8 cellular contexts compared by ENCODE assay signal in genomic region chr6:41505084-41506049, GRCh38. TPM values are rescaled to one million over a fixed set of nuclear protein-coding genes. Genes with fewer than 3 reads are reported as not detected.
DNase-seq lines count a peak whose midpoint lies in the region; ATAC-seq and TF ChIP-seq lines count a peak whose summit lies in the region.

No MANE protein-coding gene starts in this region.

- peak overlapping the region; percentile 38 for H3K9ac ChIP-seq in mesendoderm (ENCODE audit: low read length)

- H3K79me2 ChIP-seq in PC-9 (ENCODE audit: low read depth) (no peaks in the 10 kb centered on the region), mesendoderm (ENCODE audit: control insufficient read depth, insufficient read depth, low read length) (no peaks in the 10 kb centered on the region)

- no peak overlapping the region for H2BK120ac ChIP-seq in mesendoderm (ENCODE audit: low read depth, low read length)

- no TSS peak for BruUV-seq in PC-9 (replicated peaks; lab: Mats Ljungman, UMichigan)

- WGBS in mesendoderm (ENCODE audit: extremely low coverage, insufficient coverage, low lambda C conversion rate) = no CpG with 5 or more reads among the region's 62 CpGs

- no peaks in the 10 kb centered on the region for H3F3A ChIP-seq in PC-9 (ENCODE audit: insufficient read depth, low read depth)

- no peak overlapping the region for H2BK5ac ChIP-seq in mesendoderm (ENCODE audit: low read length)

- H3K18ac ChIP-seq in mesendoderm (ENCODE audit: low read length) = peak overlapping the region; percentile 31

- H3K4me1 ChIP-seq in PC-9 (replicated peaks; ENCODE audit: insufficient read depth) (0 out of 2 replicates have a peak, but pooled peaks cover 6% of the 10 kb centered on the region), mesendoderm (ENCODE audit: control insufficient read depth, low read depth, low read length) (peaks cover 6% of the 10 kb centered on the region), thoracic aorta (ENCODE audit: control insufficient read depth in 1 of 2, low read depth in 2 of 2) (peaks cover 14 to 25% of the 10 kb centered on the region in 2 donors)

- no peak overlapping the region for H2AK5ac ChIP-seq in mesendoderm (ENCODE audit: low read length)

- H3K56ac ChIP-seq in mesendoderm (ENCODE audit: low read length) = peak overlapping the region; percentile 38

- ATAC-seq in GM21390 (IDR thresholded peaks at IDR 0.05; ENCODE audit: unreplicated experiment) (peak; percentile 60), thoracic aorta (ENCODE audit: insufficient number of reproducible peaks, low FRiP score, low read depth) (peak; percentile 74), HG03196 (IDR thresholded peaks at IDR 0.05; ENCODE audit: unreplicated experiment) (no peak), GM18873 (IDR thresholded peaks at IDR 0.05; ENCODE audit: low FRiP score, unreplicated experiment) (no peak)

- DNase-seq in DMS114 treated with DMSO at 0.1 percent for 48 hours (lab: John Stamatoyannopoulos, UW; ENCODE audit: unreplicated experiment) (peak; percentile 31), PC-9 (peak in 1 of 2 experiments; percentile 25), epithelial cell of esophagus (ENCODE audit: low read depth) (peak; percentile 46), mesendoderm (peak; percentile 67), thoracic aorta (ENCODE audit: low spot score) (peak; percentile 40)

- H3K27ac ChIP-seq in PC-9 = no peak overlapping the region
- no peak overlapping the region for H3K27ac ChIP-seq in mesendoderm (ENCODE audit: low read depth, low read length)
- H3K27ac ChIP-seq in thoracic aorta = peak overlapping the region; percentile 81 to 85

- H3K23ac ChIP-seq in mesendoderm (ENCODE audit: low read length) = no peak overlapping the region

- peak overlapping the region; percentile 42 for H3K4me2 ChIP-seq in PC-9
- peak overlapping the region; percentile 11 for H3K4me2 ChIP-seq in mesendoderm (ENCODE audit: low read length)

- no peak overlapping the region for H2BK15ac ChIP-seq in mesendoderm (replicated peaks; ENCODE audit: low read depth)

- CTCF ChIA-PET in PC-9 (lab: Charles Lee) = no interaction called here

- no peaks in the 10 kb centered on the region for H3K9me3 ChIP-seq in PC-9 (ENCODE audit: insufficient read depth, low read depth)
- no peaks in the 10 kb centered on the region for H3K9me3 ChIP-seq in thoracic aorta

- peak overlapping the region; percentile 10 for H3K4ac ChIP-seq in mesendoderm (ENCODE audit: low read depth, low read length)

- intact Hi-C loops in PC-9 (cut with micrococcal nuclease; ENCODE audit: unreplicated experiment) = no loop called here

- H3K36me3 ChIP-seq in PC-9 (ENCODE audit: low read depth) (no peaks in the 10 kb centered on the region), mesendoderm (ENCODE audit: control insufficient read depth, insufficient read depth, low read length) (no peaks in the 10 kb centered on the region), thoracic aorta (no peaks in the 10 kb centered on the region)

- POLR2A ChIA-PET in PC-9 (lab: Charles Lee; ENCODE audit: unreplicated experiment) = no interaction called here

- no peaks in the 10 kb centered on the region for H3K9me2 ChIP-seq in PC-9 (ENCODE audit: insufficient read depth)

- no peaks in the 10 kb centered on the region for H3K79me1 ChIP-seq in mesendoderm (ENCODE audit: low read length)

- H3K27me3 ChIP-seq in PC-9 (ENCODE audit: insufficient read depth, low read depth) = peaks cover 34% of the 10 kb centered on the region
- peaks cover 6% of the 10 kb centered on the region for H3K27me3 ChIP-seq in mesendoderm (ENCODE audit: insufficient read depth, low read length, poor library complexity)
- H3K27me3 ChIP-seq in thoracic aorta (replicated peaks; ENCODE audit: insufficient read depth) = no peaks in the 10 kb centered on the region

- H3K4me3 ChIP-seq in PC-9 (no peak overlapping the region), epithelial cell of esophagus (ENCODE audit: low read length) (no peak overlapping the region), mesendoderm (ENCODE audit: low read length) (no peak overlapping the region), thoracic aorta (peak overlapping the region; percentile 77)

- no peaks in the 10 kb centered on the region for H4K20me1 ChIP-seq in PC-9 (ENCODE audit: insufficient read depth)

- H4K5ac ChIP-seq in mesendoderm (ENCODE audit: low read length) = no peak overlapping the region

- H2AFZ ChIP-seq in PC-9 = no peak overlapping the region

- no peak for TF ChIP-seq CTCF in PC-9 (conservative IDR thresholded peaks at IDR 0.05)
- no peak for TF ChIP-seq CTCF in epithelial cell of esophagus (IDR thresholded peaks at IDR 0.05; ENCODE audit: insufficient read depth, low read depth, low read length, missing control alignments)
- no peak for TF ChIP-seq CTCF in thoracic aorta (IDR thresholded peaks at IDR 0.05)

- H4K8ac ChIP-seq in mesendoderm (ENCODE audit: low read depth, low read length) = no peak overlapping the region

RNA-seq across cellular contexts. Expression of gene FOXP4, which starts 40.8 kb away (rescaled TPM):
- 26.0 and 29.4 TPM in 2 replicates for total RNA-seq in PC-9 (2021)
- polyA plus RNA-seq in mesendoderm (2013, experiment 1 of 2) = 9.2 TPM
- 8.4 TPM for polyA plus RNA-seq in mesendoderm (2013, experiment 2 of 2)
- total RNA-seq in thoracic aorta = 10 to 100 TPM; 15.7 to 21.0 TPM

Comparison
In these comparisons a context has a peak if more than half of its experiments do, and no peak if none do; other contexts are left out.
1. ATAC-seq: peak in GM21390 (single experiment) and thoracic aorta (single experiment); none in HG03196 (single experiment) and GM18873 (single experiment).
2. H3K27ac ChIP-seq: peak in thoracic aorta (2 of 2); none in PC-9 (single experiment) and mesendoderm (single experiment).